Comparison of ENCODE assay signal across 8 cellular contexts in genomic region chr10:44974628-44975431, GRCh38. TPM values are rescaled to one million over a fixed set of nuclear protein-coding genes. Genes with fewer than 3 reads are reported as not detected.
A peak's percentile ranks its signal among the peaks of the same experiment; 100 is the strongest.
DNase-seq lines count a peak whose midpoint lies in the region; ATAC-seq and TF ChIP-seq lines count a peak whose summit lies in the region.

No MANE protein-coding gene starts in this region.

- peaks cover 0 to 41% (median 18%) of the 10 kb centered on the region in 4 donors for H3K4me1 ChIP-seq in right lobe of liver

- CTCF ChIA-PET in activated CD4-positive, alpha-beta T cell treated with anti-CD3 and anti-CD28 coated beads, Interleukin-2, amount 10 ng/mL, durations not matched to agents 7 days and 5 days (lab: Charles Lee) = interaction anchor here (1.0 to 2.7 kb wide), 7 partner anchors 10 to 44 kb away, joined by 3 to 9 read pairs (median 4); no protein-coding TSS in a partner anchor

- peak overlapping the region; percentile 59 to 93 (median 69) for H3K27ac ChIP-seq in right lobe of liver

- no peaks in the 10 kb centered on the region for H3K36me3 Mint-ChIP-seq in activated CD4-positive, alpha-beta T cell treated with anti-CD3 and anti-CD28 coated beads, Interleukin-2, amount 10 ng/mL, durations not matched to agents 7 days and 5 days (ENCODE audit: low read depth)

- no peaks in the 10 kb centered on the region for H3K9me3 ChIP-seq in right lobe of liver

- ATAC-seq in HG02571 (IDR thresholded peaks at IDR 0.05; ENCODE audit: unreplicated experiment) = peak; percentile 66
- peak; percentile 39 to 67 (median 62) for ATAC-seq in right lobe of liver

- H3K4me3 Mint-ChIP-seq in activated CD4-positive, alpha-beta T cell treated with anti-CD3 and anti-CD28 coated beads, Interleukin-2, amount 10 ng/mL, durations not matched to agents 7 days and 5 days = peak overlapping the region; percentile 55

- peaks cover 22% of the 10 kb centered on the region for H3K4me1 Mint-ChIP-seq in activated CD4-positive, alpha-beta T cell treated with anti-CD3 and anti-CD28 coated beads, Interleukin-2, amount 10 ng/mL, durations not matched to agents 7 days and 5 days

- 4% methylated on average over 34 of the region's 46 CpGs for WGBS in right lobe of liver (ENCODE audit: insufficient coverage, low coverage, low lambda C conversion rate, missing lambda C conversion rate)

- H3K36me3 ChIP-seq in right lobe of liver = peaks cover 0 to 18% (median 2%) of the 10 kb centered on the region in 4 donors

- DNase-seq in NCI-H1436 (lab: John Stamatoyannopoulos, UW) (peak; percentile 46), NCI-H1436 treated with DMSO at 0.1 percent for 48 hours (lab: John Stamatoyannopoulos, UW) (no peak), NAMALWA (ENCODE audit: low spot score) (peak; percentile 74), dermis blood vessel endothelial cell (peak; percentile 83), right lobe of liver (peak in 2 of 3 donors; percentile 76 to 83)
- DNase-seq in activated CD4-positive, alpha-beta T cell treated with anti-CD3 and anti-CD28 coated beads, Interleukin-2, amount 10 ng/mL, durations not matched to agents 7 days and 5 days = peak; percentile 56
- DNase-seq in stimulated activated CD4-positive, alpha-beta T cell treated with anti-CD3 and anti-CD28 coated beads, TNF-alpha, amount 100 ng/mL, for 1 hour (ENCODE audit: low read depth in 3 of 3, low spot score in 1 of 3) = peak in 2 of 3 donors; percentile 44 to 54

- no peak for TF ChIP-seq POLR2A in right lobe of liver (IDR thresholded peaks at IDR 0.05)

- POLR2A ChIA-PET in activated CD4-positive, alpha-beta T cell treated with anti-CD3 and anti-CD28 coated beads, Interleukin-2, amount 10 ng/mL, durations not matched to agents 7 days and 5 days (lab: Charles Lee) = no interaction called here

- H3K9me3 Mint-ChIP-seq in activated CD4-positive, alpha-beta T cell treated with anti-CD3 and anti-CD28 coated beads, Interleukin-2, amount 10 ng/mL, durations not matched to agents 7 days and 5 days = no peaks in the 10 kb centered on the region

- intact Hi-C loops in right lobe of liver (cut with DNase I) = loop anchor here (5.0 kb wide), 1 partner anchor 43 kb away; no protein-coding TSS in a partner anchor

- peak overlapping the region; percentile 9 to 35 (median 16) for H3K4me3 ChIP-seq in right lobe of liver

- H3K27ac Mint-ChIP-seq in activated CD4-positive, alpha-beta T cell treated with anti-CD3 and anti-CD28 coated beads, Interleukin-2, amount 10 ng/mL, durations not matched to agents 7 days and 5 days = peak overlapping the region; percentile 72

- TF ChIP-seq CTCF in right lobe of liver (IDR thresholded peaks at IDR 0.05) = peak; percentile 95 to 99 (median 98)

- H3K27me3 Mint-ChIP-seq in activated CD4-positive, alpha-beta T cell treated with anti-CD3 and anti-CD28 coated beads, Interleukin-2, amount 10 ng/mL, durations not matched to agents 7 days and 5 days = peaks cover 2% of the 10 kb centered on the region

- H3K27me3 ChIP-seq in right lobe of liver = no peaks in the 10 kb centered on the region

RNA-seq across cellular contexts. Expression of gene DEPP1, which starts 3.8 kb away (rescaled TPM):
- total RNA-seq in activated CD4-positive, alpha-beta T cell treated with anti-CD3 and anti-CD28 coated beads, Interleukin-2, amount 10 ng/mL, durations not matched to agents 7 days and 5 days = under 1 TPM; 0.22 to 0.33 TPM
- total RNA-seq in dermis blood vessel endothelial cell (174 and 360 TPM in 2 replicates), right lobe of liver (10 to 100 TPM in 5 of 6 experiments, 1 to 10 TPM in 1; 5.3 to 94.6 (median 71.5) TPM)

RNA-seq across cellular contexts. Expression of gene RASSF4, which starts 15.2 kb away (rescaled TPM):
- under 1 TPM; 0.42 to 0.52 TPM for total RNA-seq in activated CD4-positive, alpha-beta T cell treated with anti-CD3 and anti-CD28 coated beads, Interleukin-2, amount 10 ng/mL, durations not matched to agents 7 days and 5 days
- total RNA-seq in dermis blood vessel endothelial cell = 13.1 and 24.8 TPM in 2 replicates
- 10 to 100 TPM; 13.6 to 28.5 (median 19.6) TPM for total RNA-seq in right lobe of liver

RNA-seq across cellular contexts. Expression of gene ZNF22, which starts 25.9 kb away (rescaled TPM):
- 10 to 100 TPM; 26.9 to 29.7 TPM for total RNA-seq in activated CD4-positive, alpha-beta T cell treated with anti-CD3 and anti-CD28 coated beads, Interleukin-2, amount 10 ng/mL, durations not matched to agents 7 days and 5 days
- total RNA-seq in dermis blood vessel endothelial cell = 53.6 and 54.4 TPM in 2 replicates
- 10 to 100 TPM; 10.3 to 25.2 (median 12.2) TPM for total RNA-seq in right lobe of liver

Comparison
In these comparisons a context has a peak if more than half of its experiments do, and no peak if none do; other contexts are left out.
1. RNA of gene DEPP1, which starts 3.8 kb away (total RNA-seq): 174 to 360 TPM in dermis blood vessel endothelial cell and 5.3 to 94.6 TPM in right lobe of liver; 0.22 to 0.33 TPM in activated CD4-positive, alpha-beta T cell treated with anti-CD3 and anti-CD28 coated beads, Interleukin-2, amount 10 ng/mL, durations not matched to agents 7 days and 5 days; every median in the first group is over 4 times any median in the second.